ENCODE assay signal across 8 cellular contexts in genomic region chr1:30756545-30757195, GRCh38. TPM values are rescaled to one million over a fixed set of nuclear protein-coding genes. Genes with fewer than 3 reads are reported as not detected.
DNase-seq lines count a peak whose midpoint lies in the region; ATAC-seq, FAIRE-seq and TF ChIP-seq lines count a peak whose summit lies in the region.

No MANE protein-coding gene starts in this region.

- H3K4me3 ChIP-seq in MM.1S (ENCODE audit: low read length) (peak overlapping the region; percentile 77), endothelial cell of umbilical vein (replicated peaks in 1 of 3; ENCODE audit: insufficient read depth in 1 of 3, low read depth in 1 of 3, low read length in 3 of 3) (peak overlapping the region; percentile 27 to 77 (median 51)), tibial nerve (peak overlapping the region; percentile 9 to 49 (median 38))

- peak overlapping the region; percentile 98 for H3K27ac ChIP-seq in MM.1S (ENCODE audit: low read length)
- peak overlapping the region; percentile 95 for H3K27ac ChIP-seq in endothelial cell of umbilical vein (ENCODE audit: insufficient read depth, low read depth, low read length)
- peak overlapping the region; percentile 16 to 86 (median 79) for H3K27ac ChIP-seq in tibial nerve

- CTCF ChIA-PET in activated CD4-positive, alpha-beta memory T cell treated with anti-CD3 and anti-CD28 coated beads, Interleukin-2, amount 10 ng/mL, durations not matched to agents 7 days and 5 days (lab: Charles Lee) = interaction anchor here (0.7 to 8.8 kb wide), 7 partner anchors 12 to 37 kb away, joined by 3 to 117 read pairs (median 5); no protein-coding TSS in a partner anchor
- CTCF ChIA-PET in endothelial cell of umbilical vein (lab: Charles Lee) = interaction anchor here (0.7 to 3.8 kb wide), 8 partner anchors 11 to 154 kb away, joined by 3 to 38 read pairs (median 4); no protein-coding TSS in a partner anchor

- 49 to 54% methylated on average over 9 to 10 of the region's 11 CpGs for WGBS in tibial nerve, 2 donors

- H3F3A ChIP-seq in MM.1S (ENCODE audit: insufficient read depth, low read length) = peaks cover 76% of the 10 kb centered on the region

- H2AFZ ChIP-seq in MM.1S (ENCODE audit: low read length) (no peak overlapping the region), endothelial cell of umbilical vein (ENCODE audit: low read depth, low read length) (peak overlapping the region; percentile 73)

- FAIRE-seq in endothelial cell of umbilical vein (lab: Jason Lieb, UNC) = peak; percentile 88

- no peaks in the 10 kb centered on the region; the same call in 1 of the 2 replicates for H3K36me3 ChIP-seq in MM.1S (replicated peaks; ENCODE audit: insufficient read depth, low read length)
- no peaks in the 10 kb centered on the region for H3K36me3 ChIP-seq in endothelial cell of umbilical vein (ENCODE audit: control insufficient read depth in 2 of 2, extremely low read depth in 1 of 2, insufficient read depth in 2 of 2, low read length in 2 of 2)
- H3K36me3 ChIP-seq in tibial nerve = no peaks in the 10 kb centered on the region

- H3K4me1 ChIP-seq in MM.1S (ENCODE audit: low read length) (peaks cover 61% of the 10 kb centered on the region), endothelial cell of umbilical vein (ENCODE audit: control insufficient read depth, extremely low read depth, insufficient read depth, low read length) (peaks cover 31% of the 10 kb centered on the region), tibial nerve (peaks cover 0 to 46% (median 24%) of the 10 kb centered on the region in 4 donors)

- ATAC-seq in naive thymus-derived CD8-positive, alpha-beta T cell = peak; percentile 51 to 64
- ATAC-seq in GM21360 (IDR thresholded peaks at IDR 0.05; ENCODE audit: unreplicated experiment) = no peak

- H3K9ac ChIP-seq in MM.1S (ENCODE audit: low read length) (peak overlapping the region; percentile 90), endothelial cell of umbilical vein (replicated peaks; ENCODE audit: extremely low read depth, insufficient read depth, low read length) (peak overlapping the region; percentile 76)

- H3K9me3 Mint-ChIP-seq in activated CD4-positive, alpha-beta memory T cell treated with anti-CD3 and anti-CD28 coated beads, Interleukin-2, amount 10 ng/mL, durations not matched to agents 7 days and 5 days = no peaks in the 10 kb centered on the region
- H3K9me3 Mint-ChIP-seq in naive thymus-derived CD8-positive, alpha-beta T cell = no peaks in the 10 kb centered on the region

- POLR2A ChIA-PET in activated CD4-positive, alpha-beta memory T cell treated with anti-CD3 and anti-CD28 coated beads, Interleukin-2, amount 10 ng/mL, durations not matched to agents 7 days and 5 days (lab: Charles Lee) = interaction anchor here (0.9 to 12.3 kb wide), 14 partner anchors 9 to 307 kb away, joined by 3 to 341 read pairs (median 4); no protein-coding TSS in a partner anchor
- POLR2A ChIA-PET in endothelial cell of umbilical vein (lab: Charles Lee) = no interaction called here
- POLR2A ChIA-PET in naive thymus-derived CD8-positive, alpha-beta T cell (lab: Charles Lee) = interaction anchor here (0.6 to 41.4 kb wide), 6 partner anchors 1 to 1564 kb away, joined by 3 to 1432 read pairs (median 14); partner anchors contain the start of genes LAPTM5 and MATN1

- intact Hi-C loops in endothelial cell of umbilical vein (cut with micrococcal nuclease) = loop anchor here (1.0 kb wide), 2 partner anchors 11 to 38 kb away; no protein-coding TSS in a partner anchor

- DNase-seq in C1 segment of cervical spinal cord (lab: John Stamatoyannopoulos, UW) (peak in 10 of 14 donors; percentile 23 to 74 (median 46)), MM.1S (peak; percentile 76), endothelial cell of umbilical vein (ENCODE audit: low read depth, low spot score) (peak; percentile 49), tibial nerve (ENCODE audit: low spot score in 2 of 2) (peak in 1 of 2 donors; percentile 62), NCI-H2081 treated with DMSO at 0.1 percent for 48 hours (lab: John Stamatoyannopoulos, UW) (no peak)
- DNase-seq in activated CD4-positive, alpha-beta memory T cell treated with anti-CD3 and anti-CD28 coated beads, Interleukin-2, amount 10 ng/mL, durations not matched to agents 7 days and 5 days = peak; percentile 84
- DNase-seq in naive thymus-derived CD8-positive, alpha-beta T cell = peak; percentile 39 to 82 (median 69)

- BruUV-seq in endothelial cell of umbilical vein (replicated peaks; lab: Mats Ljungman, UMichigan) = TSS peak; percentile 88

- H3K4me1 Mint-ChIP-seq in activated CD4-positive, alpha-beta memory T cell treated with anti-CD3 and anti-CD28 coated beads, Interleukin-2, amount 10 ng/mL, durations not matched to agents 7 days and 5 days = peaks cover 87% of the 10 kb centered on the region
- H3K4me1 Mint-ChIP-seq in naive thymus-derived CD8-positive, alpha-beta T cell = peaks cover 55 to 94% (median 83%) of the 10 kb centered on the region in 4 donors

- H3K27me3 ChIP-seq in MM.1S (replicated peaks; ENCODE audit: insufficient read depth, low read length) = no peaks in the 10 kb centered on the region
- H3K27me3 ChIP-seq in endothelial cell of umbilical vein (ENCODE audit: control insufficient read depth in 2 of 2, insufficient read depth in 2 of 2, low read length in 2 of 2) = no peaks in the 10 kb centered on the region
- H3K27me3 ChIP-seq in tibial nerve = peaks cover 0 to 6% of the 10 kb centered on the region in 2 donors

- H3K9me1 ChIP-seq in endothelial cell of umbilical vein (replicated peaks; ENCODE audit: control insufficient read depth, extremely low read depth, insufficient read depth, low read length) = no peaks in the 10 kb centered on the region

- H3K9me3 ChIP-seq in MM.1S (replicated peaks; ENCODE audit: insufficient read depth, low read length) (no peaks in the 10 kb centered on the region), endothelial cell of umbilical vein (replicated peaks; ENCODE audit: control insufficient read depth, insufficient read depth, low read length) (no peaks in the 10 kb centered on the region), tibial nerve (no peaks in the 10 kb centered on the region)

- peak overlapping the region; percentile 95 for H3K4me3 Mint-ChIP-seq in activated CD4-positive, alpha-beta memory T cell treated with anti-CD3 and anti-CD28 coated beads, Interleukin-2, amount 10 ng/mL, durations not matched to agents 7 days and 5 days
- H3K4me3 Mint-ChIP-seq in naive thymus-derived CD8-positive, alpha-beta T cell = peak overlapping the region; percentile 92 to 100 (median 98)

- peaks cover 51% of the 10 kb centered on the region for H3K36me3 Mint-ChIP-seq in activated CD4-positive, alpha-beta memory T cell treated with anti-CD3 and anti-CD28 coated beads, Interleukin-2, amount 10 ng/mL, durations not matched to agents 7 days and 5 days (ENCODE audit: low read depth)
- H3K36me3 Mint-ChIP-seq in naive thymus-derived CD8-positive, alpha-beta T cell = peaks cover 0 to 16% (median 5%) of the 10 kb centered on the region in 3 donors

- H3K27me3 Mint-ChIP-seq in activated CD4-positive, alpha-beta memory T cell treated with anti-CD3 and anti-CD28 coated beads, Interleukin-2, amount 10 ng/mL, durations not matched to agents 7 days and 5 days = no peaks in the 10 kb centered on the region
- H3K27me3 Mint-ChIP-seq in naive thymus-derived CD8-positive, alpha-beta T cell = no peaks in the 10 kb centered on the region

- TF ChIP-seq CTCF in MM.1S (IDR thresholded peaks at IDR 0.05; ENCODE audit: low read length) = no peak
- TF ChIP-seq CTCF in endothelial cell of umbilical vein (IDR thresholded peaks at IDR 0.05; ENCODE audit: extremely low read depth in 1 of 2, insufficient read depth in 1 of 2, low read depth in 1 of 2, low read length in 2 of 2) = no peak
- TF ChIP-seq CTCF in tibial nerve (IDR thresholded peaks at IDR 0.05) = no peak

- dilution Hi-C loops in endothelial cell of umbilical vein (cut with MboI; ENCODE audit: extremely low pct_ligation_motif_present, low sequenced_read_pairs) = no loop called here

- H4K20me1 ChIP-seq in MM.1S (ENCODE audit: insufficient read depth, low read length) (no peaks in the 10 kb centered on the region), endothelial cell of umbilical vein (replicated peaks; ENCODE audit: control insufficient read depth, extremely low read depth, insufficient read depth, low read length) (no peaks in the 10 kb centered on the region)

- TF ChIP-seq EP300 in tibial nerve (IDR thresholded peaks at IDR 0.05) = peak; percentile 29 to 80

- H3K4me2 ChIP-seq in MM.1S (ENCODE audit: low read depth, low read length) (peak overlapping the region; percentile 94), endothelial cell of umbilical vein (ENCODE audit: insufficient read depth, low read length) (peak overlapping the region; percentile 93)

- peaks cover 70% of the 10 kb centered on the region for H3K79me2 ChIP-seq in MM.1S (ENCODE audit: low read length)
- peaks cover 30% of the 10 kb centered on the region for H3K79me2 ChIP-seq in endothelial cell of umbilical vein (ENCODE audit: control insufficient read depth, insufficient read depth, low read length)

- H3K27ac Mint-ChIP-seq in activated CD4-positive, alpha-beta memory T cell treated with anti-CD3 and anti-CD28 coated beads, Interleukin-2, amount 10 ng/mL, durations not matched to agents 7 days and 5 days = peak overlapping the region; percentile 93
- peak overlapping the region; percentile 90 to 99 (median 99) for H3K27ac Mint-ChIP-seq in naive thymus-derived CD8-positive, alpha-beta T cell

- no peak for TF ChIP-seq POLR2A in endothelial cell of umbilical vein (IDR thresholded peaks at IDR 0.05; ENCODE audit: low read depth, low read length)
- TF ChIP-seq POLR2A in tibial nerve (IDR thresholded peaks at IDR 0.05) = peak in 1 of 2 donors; percentile 9

- no peaks in the 10 kb centered on the region for H3K9me2 ChIP-seq in MM.1S (replicated peaks; ENCODE audit: insufficient read depth, low read length)

RNA-seq across cellular contexts. Expression of gene LAPTM5, which starts 0.9 kb away (rescaled TPM):
- total RNA-seq in activated CD4-positive, alpha-beta memory T cell treated with anti-CD3 and anti-CD28 coated beads, Interleukin-2, amount 10 ng/mL, durations not matched to agents 7 days and 5 days = 100 to 1,000 TPM; 481 to 482 TPM
- 73.0 and 95.2 TPM in 2 replicates for total RNA-seq in endothelial cell of umbilical vein
- 83.4 and 98.9 TPM in 2 replicates for polyA plus RNA-seq in endothelial cell of umbilical vein
- polyA plus RNA-seq in endothelial cell of umbilical vein (2011; cell fraction: cytosol; rRNA removed) = 72.2 and 80.1 TPM in 2 replicates
- 31.8 and 35.0 TPM in 2 replicates for polyA plus RNA-seq in endothelial cell of umbilical vein (2011; cell fraction: nucleus; rRNA removed)
- polyA plus RNA-seq in endothelial cell of umbilical vein (2012) = 72.6 and 111 TPM in 2 replicates
- polyA minus RNA-seq in endothelial cell of umbilical vein = 112 and 124 TPM in 2 replicates
- polyA minus RNA-seq in endothelial cell of umbilical vein (2011; cell fraction: cytosol; rRNA and poly(A)+ RNA removed) = not detected
- 12.2 and 16.6 TPM in 2 replicates for polyA minus RNA-seq in endothelial cell of umbilical vein (2011; cell fraction: nucleus; rRNA and poly(A)+ RNA removed)
- total RNA-seq in naive thymus-derived CD8-positive, alpha-beta T cell = 100 to 1,000 TPM; 565 to 585 TPM
- 100 to 1,000 TPM; 534 to 602 (median 561) TPM for polyA plus RNA-seq in naive thymus-derived CD8-positive, alpha-beta T cell
- total RNA-seq in tibial nerve = 10 to 100 TPM; 21.1 to 67.8 (median 43.1) TPM

RNA-seq across cellular contexts. Expression of gene MATN1, which starts 33.3 kb away (rescaled TPM):
- not detected for total RNA-seq in activated CD4-positive, alpha-beta memory T cell treated with anti-CD3 and anti-CD28 coated beads, Interleukin-2, amount 10 ng/mL, durations not matched to agents 7 days and 5 days
- total RNA-seq in endothelial cell of umbilical vein (0.29 TPM in 1 of 2 replicates, not detected in the other), tibial nerve (not detected)
- 0.13 and 0.36 TPM in 2 replicates for polyA plus RNA-seq in endothelial cell of umbilical vein
- polyA plus RNA-seq in endothelial cell of umbilical vein (2011; cell fraction: cytosol; rRNA removed) = 0.03 and 0.04 TPM in 2 replicates
- 0.41 and 0.69 TPM in 2 replicates for polyA plus RNA-seq in endothelial cell of umbilical vein (2011; cell fraction: nucleus; rRNA removed)
- 0.16 TPM in 1 of 2 replicates, not detected in the other for polyA plus RNA-seq in endothelial cell of umbilical vein (2012)
- 0.19 and 0.51 TPM in 2 replicates for polyA minus RNA-seq in endothelial cell of umbilical vein
- not detected for polyA minus RNA-seq in endothelial cell of umbilical vein (2011; cell fraction: cytosol; rRNA and poly(A)+ RNA removed)
- not detected in 2 replicates for polyA minus RNA-seq in endothelial cell of umbilical vein (2011; cell fraction: nucleus; rRNA and poly(A)+ RNA removed)
- under 1 TPM; 0.47 to 0.96 TPM for total RNA-seq in naive thymus-derived CD8-positive, alpha-beta T cell
- under 1 TPM in 1 of 3 donors, not detected in 2; 0.07 TPM for polyA plus RNA-seq in naive thymus-derived CD8-positive, alpha-beta T cell
